Comparison of ENCODE assay signal across 8 cellular contexts in the genomic region with DNA sequence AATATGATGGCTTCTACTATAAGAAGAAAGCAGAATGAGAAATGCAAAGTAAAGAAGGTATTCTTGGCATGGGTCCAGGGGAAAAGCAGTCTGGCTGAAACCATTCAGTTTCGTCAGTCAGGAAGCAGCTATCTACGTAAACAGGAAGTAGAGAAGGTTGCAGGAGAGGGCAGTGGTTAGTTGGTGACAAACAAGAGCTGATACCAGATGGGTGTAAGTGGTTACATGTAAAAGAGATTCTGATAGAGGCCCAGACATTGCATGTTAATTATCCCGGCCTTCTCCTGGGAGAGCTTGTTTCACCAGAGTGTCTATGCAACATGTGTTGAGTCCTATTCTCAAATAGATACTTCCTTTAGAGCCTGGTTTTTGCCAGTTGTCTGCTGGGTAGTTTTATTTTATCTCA. TPM values are rescaled to one million over a fixed set of nuclear protein-coding genes. Genes with fewer than 3 reads are reported as not detected.
DNase-seq lines count a peak whose midpoint lies in the region; ATAC-seq and TF ChIP-seq lines count a peak whose summit lies in the region.

No MANE protein-coding gene starts in this region.

- H3K4me1 Mint-ChIP-seq in Caco-2 (ENCODE audit: low read depth, unreplicated experiment): peaks cover 8% of the 10 kb centered on the region

- intact Hi-C loops in Caco-2 (cut with micrococcal nuclease; ENCODE audit: unreplicated experiment): no loop called here

- no peaks in the 10 kb centered on the region for H3K27me3 Mint-ChIP-seq in Caco-2 (ENCODE audit: insufficient read depth, unreplicated experiment)

- no peaks in the 10 kb centered on the region for H3K36me3 Mint-ChIP-seq in Caco-2 (ENCODE audit: insufficient read depth, unreplicated experiment)

- CTCF ChIA-PET in Caco-2 (lab: Charles Lee): no interaction called here

- peaks cover 4% of the 10 kb centered on the region; the same call in 1 of the 2 replicates for H3K9me3 ChIP-seq in Caco-2

- no peak overlapping the region for H3K27ac Mint-ChIP-seq in Caco-2 (ENCODE audit: unreplicated experiment)

- no peaks in the 10 kb centered on the region for H3K27me3 ChIP-seq in Caco-2 (replicated peaks; ENCODE audit: control insufficient read depth, insufficient read depth, low read length)

- BruUV-seq in Caco-2 (replicated peaks; lab: Mats Ljungman, UMichigan): no TSS peak

- POLR2A ChIA-PET in Caco-2 (lab: Charles Lee): no interaction called here

- H3K4me3 ChIP-seq in Caco-2 (ENCODE audit: low read depth, low read length): no peak overlapping the region

- DNase-seq in NCI-H1694 (lab: John Stamatoyannopoulos, UW) (peak; percentile 3), fibroblast of gingiva (ENCODE audit: low read depth) (peak; percentile 12), Caco-2 (no peak), COLO829 (ENCODE audit: low spot score) (no peak)
- DNase-seq in activated CD4-positive, alpha-beta T cell treated with anti-CD3 and anti-CD28 coated beads, Interleukin-2, amount 50 U/mL, for 1 hour: peak; percentile 52
- DNase-seq in stimulated activated CD4-positive, alpha-beta T cell treated with anti-CD3 and anti-CD28 coated beads, Interleukin-1b, Interleukin-23, amount 100 ng/mL, for 24 hours (ENCODE audit: low read depth in 4 of 4, low spot score in 1 of 4): peak in 3 of 4 experiments; percentile 11 to 18 (median 12)

- no peak overlapping the region for H3K4me3 Mint-ChIP-seq in Caco-2 (ENCODE audit: unreplicated experiment)

- ATAC-seq in GM18520 (IDR thresholded peaks at IDR 0.05; ENCODE audit: unreplicated experiment): peak; percentile 99
- peak; percentile 100 for ATAC-seq in HG02763 (IDR thresholded peaks at IDR 0.05; ENCODE audit: unreplicated experiment)

- peaks cover 23% of the 10 kb centered on the region for H3K9me3 Mint-ChIP-seq in Caco-2 (ENCODE audit: unreplicated experiment)

- H3K4me1 ChIP-seq in Caco-2: peaks cover 11% of the 10 kb centered on the region

- TF ChIP-seq CTCF in Caco-2 (IDR thresholded peaks at IDR 0.05; ENCODE audit: insufficient read depth in 1 of 2, low read depth in 1 of 2, low read length in 1 of 2, severe bottlenecking in 1 of 2, unreplicated experiment in 1 of 2): no peak

- no peaks in the 10 kb centered on the region for H3K36me3 ChIP-seq in Caco-2 (ENCODE audit: control insufficient read depth, insufficient read depth, low read length)

RNA-seq across cellular contexts. Expression of gene PSMA1, which starts 58.4 kb away (rescaled TPM):
- 189 and 194 TPM in 2 replicates for total RNA-seq in Caco-2 (2022)

Comparison
In these comparisons a context has a peak if more than half of its experiments do, and no peak if none do; other contexts are left out.
1. DNase-seq: peak in NCI-H1694 (single experiment), activated CD4-positive, alpha-beta T cell treated with anti-CD3 and anti-CD28 coated beads, Interleukin-2, amount 50 U/mL, for 1 hour (single experiment), fibroblast of gingiva (single experiment) and stimulated activated CD4-positive, alpha-beta T cell treated with anti-CD3 and anti-CD28 coated beads, Interleukin-1b, Interleukin-23, amount 100 ng/mL, for 24 hours (3 of 4); none in Caco-2 (0 of 2) and COLO829 (single experiment).